1 cellular context compared by ENCODE assay signal in genomic region chr20:56957737-56958553, GRCh38.
TF ChIP-seq lines count a peak whose summit lies in the region.

No MANE protein-coding gene starts in this region.

TF ChIP-seq in HEK293, 187 proteins besides CTCF, POLR2A, EP300 and RAD21 (continued from another document):
- no peak for TF ChIP-seq ZBTB11 (tag by site-specific recombination; conservative IDR thresholded peaks at IDR 0.05; ENCODE audit: low read depth)
- no peak for TF ChIP-seq ZBTB7A (tag by site-specific recombination; IDR thresholded peaks at IDR 0.05; ENCODE audit: low read depth)
- no peak for TF ChIP-seq ZNF660 (tag by site-specific recombination; IDR thresholded peaks at IDR 0.05)
- no peak for TF ChIP-seq AEBP2 (tag by site-specific recombination; IDR thresholded peaks at IDR 0.05; ENCODE audit: borderline replicate concordance)
- TF ChIP-seq ZSCAN23 (tag by site-specific recombination; IDR thresholded peaks at IDR 0.05), result no peak
- peak; percentile 73 for TF ChIP-seq ZNF692 (tag by site-specific recombination; IDR thresholded peaks at IDR 0.05)
- no peak for TF ChIP-seq ZNF473 (tag by site-specific recombination; IDR thresholded peaks at IDR 0.05)
- 0 out of 2 replicates have a peak, but pooled peaks have one; percentile 49 for TF ChIP-seq ZBTB21 (tag by site-specific recombination; IDR thresholded peaks at IDR 0.05)
- no peak for TF ChIP-seq ZNF596 (tag by site-specific recombination; IDR thresholded peaks at IDR 0.05)
- no peak for TF ChIP-seq BCL6B (tag by site-specific recombination; IDR thresholded peaks at IDR 0.05)
- peak; percentile 69 for TF ChIP-seq PATZ1 (tag by site-specific recombination; IDR thresholded peaks at IDR 0.05)
- no peak for TF ChIP-seq ZNF664 (tag by site-specific recombination; IDR thresholded peaks at IDR 0.05)
- TF ChIP-seq ZNF639 (tag by site-specific recombination; IDR thresholded peaks at IDR 0.05), result no peak
- no peak for TF ChIP-seq ZNF184 (tag by site-specific recombination; IDR thresholded peaks at IDR 0.05)
- no peak for TF ChIP-seq ZNF621 (tag by site-specific recombination; IDR thresholded peaks at IDR 0.05)
- TF ChIP-seq YY2 (tag by site-specific recombination; IDR thresholded peaks at IDR 0.05), result no peak
- TF ChIP-seq ZSCAN4 (tag by site-specific recombination; IDR thresholded peaks at IDR 0.05), result no peak
- no peak for TF ChIP-seq ZNF585B (tag by site-specific recombination; IDR thresholded peaks at IDR 0.05)
- TF ChIP-seq ZNF391 (tag by site-specific recombination; IDR thresholded peaks at IDR 0.05; ENCODE audit: borderline replicate concordance, low read depth), result no peak
- TF ChIP-seq ZNF670 (tag by site-specific recombination; IDR thresholded peaks at IDR 0.05; ENCODE audit: low read depth), result no peak
- no peak for TF ChIP-seq ZNF394 (tag by site-specific recombination; IDR thresholded peaks at IDR 0.05; ENCODE audit: borderline replicate concordance)
- TF ChIP-seq ZNF560 (tag by site-specific recombination; IDR thresholded peaks at IDR 0.05; ENCODE audit: borderline replicate concordance), result no peak
- no peak for TF ChIP-seq ZFHX2 (tag by site-specific recombination; conservative IDR thresholded peaks at IDR 0.05)
- no peak for TF ChIP-seq ELK4 (IDR thresholded peaks at IDR 0.05; ENCODE audit: borderline replicate concordance, low read depth, low read length)
- TF ChIP-seq ZNF658 (tag by site-specific recombination; IDR thresholded peaks at IDR 0.05), result no peak
- no peak for TF ChIP-seq ZNF16 (tag by site-specific recombination; IDR thresholded peaks at IDR 0.05; ENCODE audit: low read depth)
- no peak for TF ChIP-seq ZNF610 (tag by site-specific recombination; IDR thresholded peaks at IDR 0.05; ENCODE audit: borderline replicate concordance)
- TF ChIP-seq GLI4 (tag by site-specific recombination; IDR thresholded peaks at IDR 0.05), result no peak
- TF ChIP-seq OSR2 (tag by site-specific recombination; IDR thresholded peaks at IDR 0.05), result peak; percentile 75
- no peak for TF ChIP-seq SCRT2 (tag by site-specific recombination; IDR thresholded peaks at IDR 0.05)
TF ChIP-seq in HEK293: peak in this region for 36.
